In the genomic region with DNA sequence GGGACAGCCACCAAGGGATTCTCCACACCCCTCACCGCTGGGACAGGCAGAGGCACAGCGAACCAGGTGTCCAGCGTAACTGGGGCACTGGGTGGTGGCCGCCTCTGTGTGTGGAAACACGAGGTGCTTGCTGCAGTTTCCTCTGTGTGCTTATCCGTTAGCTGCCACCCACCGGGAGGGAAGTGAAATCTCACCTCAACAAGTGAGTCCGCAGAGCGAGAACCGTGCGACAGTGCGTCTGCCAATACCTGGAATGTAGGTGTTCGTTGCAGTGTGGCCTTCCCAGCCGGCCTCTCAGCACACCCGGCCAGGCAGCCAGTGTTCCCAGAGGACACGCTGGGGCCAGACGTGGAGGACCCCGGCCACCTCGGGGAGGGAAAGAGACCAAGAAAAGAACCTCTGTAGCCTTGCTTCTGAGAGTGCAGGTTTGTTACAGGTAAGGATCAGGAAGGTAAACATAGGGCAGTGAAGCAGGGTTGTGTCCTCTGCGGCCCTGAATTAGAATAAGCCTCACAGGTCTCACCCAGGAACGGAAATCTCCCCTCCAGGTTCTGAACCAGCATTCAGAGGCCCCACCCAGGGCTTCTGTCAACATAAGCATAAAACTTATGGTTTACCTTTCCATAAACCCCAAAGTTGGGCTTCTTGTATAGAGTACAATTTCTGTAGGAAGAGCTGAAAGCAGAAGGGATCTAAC, we compare ENCODE assay signal across 11 cellular contexts. TPM values are rescaled to one million over a fixed set of nuclear protein-coding genes. Genes with fewer than 3 reads are reported as not detected.
DNase-seq lines count a peak whose midpoint lies in the region; ATAC-seq, FAIRE-seq and TF ChIP-seq lines count a peak whose summit lies in the region.
"Had no signal": no experiment of that assay in that cellular context is flagged by ENCODE, and none has a peak within 500 bp of the region (broad histone marks: within the 10 kb centered on the region; RNA-seq: fewer than 3 reads in every experiment).

No MANE protein-coding gene starts in this region.

- H3K9me3 ChIP-seq in body of pancreas = no peaks in the 10 kb centered on the region
- H3K9me3 ChIP-seq: breast epithelium had no signal

- peaks cover 13% of the 10 kb centered on the region for H3K4me1 ChIP-seq in body of pancreas
- H3K4me1 ChIP-seq: breast epithelium had no signal

- no peaks in the 10 kb centered on the region for H3K9me3 Mint-ChIP-seq in T-helper 2 cell treated with Interferon-gamma antibody and Interleukin-4, amounts not matched to agents 5 μg/mL and 100 μg/mL, for 36 hours
- H3K9me3 Mint-ChIP-seq: immature natural killer cell had no signal

- no peaks in the 10 kb centered on the region for H3K27me3 Mint-ChIP-seq in T-helper 2 cell treated with Interferon-gamma antibody and Interleukin-4, amounts not matched to agents 5 μg/mL and 100 μg/mL, for 36 hours (ENCODE audit: low read depth)

- no peaks in the 10 kb centered on the region for H3K27me3 ChIP-seq in body of pancreas
- H3K27me3 ChIP-seq: breast epithelium had no signal

- DNase-seq in GM18507 (ENCODE audit: extremely low spot score, insufficient read length, low read depth) (no peak), body of pancreas (peak; percentile 61 to 77 (median 70)), coronary artery (ENCODE audit: low spot score) (no peak), GOT3 (lab: John Stamatoyannopoulos, UW) (no peak), HUDEP-2 (lab: John Stamatoyannopoulos, UW; ENCODE audit: unreplicated experiment in 76 of 76) (no peak)
- no peak for DNase-seq in T-helper 2 cell treated with Interferon-gamma antibody and Interleukin-4, amounts not matched to agents 5 μg/mL and 100 μg/mL, for 36 hours (ENCODE audit: low spot score)
- DNase-seq in stimulated activated CD4-positive, alpha-beta T cell treated with anti-CD3 and anti-CD28 coated beads, Interleukin-1b, Interleukin-23, amount 100 ng/mL, for 4 hours (ENCODE audit: low read depth in 2 of 2) = peak; percentile 15 to 26
- DNase-seq: immature natural killer cell, OCI-M1 had no signal

- peak; percentile 66 for FAIRE-seq in GM18507 (lab: Jason Lieb, UNC)

- no peaks in the 10 kb centered on the region for H3K36me3 ChIP-seq in body of pancreas (replicated peaks in 1 of 2; ENCODE audit: insufficient read depth in 1 of 2, low read depth in 2 of 2)
- H3K36me3 ChIP-seq: breast epithelium had no signal

- H3K4me3 ChIP-seq in body of pancreas (no peak overlapping the region), coronary artery (no peak overlapping the region)

- WGBS in body of pancreas, 2 donors = 16 to 29% methylated on average over 19 to 21 of the region's 21 CpGs

- H3K36me3 Mint-ChIP-seq in T-helper 2 cell treated with Interferon-gamma antibody and Interleukin-4, amounts not matched to agents 5 μg/mL and 100 μg/mL, for 36 hours (ENCODE audit: low read depth) = no peaks in the 10 kb centered on the region
- H3K36me3 Mint-ChIP-seq: immature natural killer cell had no signal

- H3K27ac Mint-ChIP-seq in T-helper 2 cell treated with Interferon-gamma antibody and Interleukin-4, amounts not matched to agents 5 μg/mL and 100 μg/mL, for 36 hours = peak overlapping the region; percentile 90
- H3K27ac Mint-ChIP-seq: immature natural killer cell had no signal

- peak; percentile 69 for ATAC-seq in body of pancreas
- ATAC-seq in HG03039 (IDR thresholded peaks at IDR 0.05; ENCODE audit: unreplicated experiment) = no peak

- peak overlapping the region; percentile 84 for H3K4me3 Mint-ChIP-seq in T-helper 2 cell treated with Interferon-gamma antibody and Interleukin-4, amounts not matched to agents 5 μg/mL and 100 μg/mL, for 36 hours

- H3K4me1 Mint-ChIP-seq in T-helper 2 cell treated with Interferon-gamma antibody and Interleukin-4, amounts not matched to agents 5 μg/mL and 100 μg/mL, for 36 hours (ENCODE audit: low read depth) = peaks cover 13% of the 10 kb centered on the region

- TF ChIP-seq CTCF in body of pancreas (IDR thresholded peaks at IDR 0.05) (peak in 4 of 7 experiments; percentile 6 to 26 (median 12)), coronary artery (IDR thresholded peaks at IDR 0.05) (no peak)

- peak; percentile 18 to 52 (median 49) for TF ChIP-seq POLR2A in body of pancreas (IDR thresholded peaks at IDR 0.05)

- intact Hi-C loops in body of pancreas (cut with DNase I) = no loop called here

- H3K27ac ChIP-seq in body of pancreas = peak overlapping the region; percentile 72 to 83 (median 75)
- no peak overlapping the region for H3K27ac ChIP-seq in coronary artery
- H3K27ac ChIP-seq: breast epithelium had no signal

RNA-seq across cellular contexts. Expression of a gene that starts 1.5 kb away (rescaled TPM):
- total RNA-seq in body of pancreas = 10 to 100 TPM in 1 of 2 donors, 1 to 10 TPM in 1; 6.3 to 14.5 TPM

Comparison
In these comparisons a context has a peak if more than half of its experiments do, and no peak if none do; other contexts are left out.
1. DNase-seq: peak in body of pancreas (4 of 4) and stimulated activated CD4-positive, alpha-beta T cell treated with anti-CD3 and anti-CD28 coated beads, Interleukin-1b, Interleukin-23, amount 100 ng/mL, for 4 hours (2 of 2); none in GM18507 (single experiment), T-helper 2 cell treated with Interferon-gamma antibody and Interleukin-4, amounts not matched to agents 5 μg/mL and 100 μg/mL, for 36 hours (single experiment), coronary artery (single experiment), GOT3 (single experiment) and HUDEP-2 (0 of 76).
2. H3K27ac ChIP-seq: peak in body of pancreas (4 of 4); none in coronary artery (0 of 2).